ENCODE assay signal across 8 cellular contexts in the genomic region with DNA sequence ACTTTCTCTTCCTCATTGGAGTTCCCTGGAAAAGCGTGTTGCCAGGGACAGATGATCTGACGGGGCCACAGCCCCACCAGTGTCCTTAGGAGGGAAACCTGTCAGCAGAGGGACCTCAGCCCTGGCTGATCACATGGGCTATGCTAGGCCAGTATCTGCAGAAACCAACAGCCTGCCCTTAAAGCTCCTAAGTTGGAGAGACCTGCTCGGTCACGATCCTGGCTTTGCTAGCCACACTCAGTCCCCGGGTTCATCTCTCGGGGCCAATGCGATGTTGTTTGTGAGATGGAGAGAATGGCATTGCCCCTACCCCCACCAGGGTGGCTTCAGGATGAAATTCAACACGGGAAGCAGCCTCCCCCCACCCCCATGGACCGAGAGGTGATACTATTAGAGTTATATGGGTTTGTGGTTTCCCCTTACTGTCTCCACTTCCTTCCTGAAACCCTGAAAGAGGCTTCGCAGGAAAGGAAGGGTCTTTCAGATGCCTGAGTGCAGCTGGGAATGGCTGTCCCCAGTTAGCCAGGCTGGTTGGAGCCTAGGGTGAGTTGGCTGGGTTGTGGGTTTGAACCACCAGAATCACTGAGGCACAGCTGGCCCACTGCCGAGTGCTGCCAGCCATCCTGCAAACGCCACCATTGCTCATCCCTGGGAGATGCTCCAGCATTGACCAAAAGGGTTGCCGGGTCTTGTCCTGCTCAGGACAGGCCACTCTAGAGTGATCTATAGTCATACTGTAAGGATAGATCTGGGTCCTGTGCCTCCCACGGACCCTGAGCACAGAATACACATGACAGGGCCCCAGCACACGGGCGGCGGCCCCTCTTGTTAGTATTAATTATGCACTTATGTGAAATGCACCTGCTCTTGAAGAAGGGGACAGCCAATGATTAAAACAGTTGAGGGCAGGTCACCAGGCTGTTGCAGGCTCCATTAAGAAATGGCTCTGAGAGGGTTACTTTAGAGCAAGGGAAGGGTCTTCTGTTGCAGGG. TPM values are rescaled to one million over a fixed set of nuclear protein-coding genes. Genes with fewer than 3 reads are reported as not detected.
DNase-seq lines count a peak whose midpoint lies in the region; ATAC-seq and TF ChIP-seq lines count a peak whose summit lies in the region.

No MANE protein-coding gene starts in this region.

- H2BK5ac ChIP-seq in trophoblast cell (ENCODE audit: low read depth, low read length, poor library complexity), result no peak overlapping the region

- no peak overlapping the region for H3K18ac ChIP-seq in trophoblast cell (ENCODE audit: low read length)

- no peaks in the 10 kb centered on the region for H3K79me2 ChIP-seq in trophoblast cell (ENCODE audit: control insufficient read depth, insufficient read depth, low read length, poor library complexity)

- H3K27ac Mint-ChIP-seq in activated CD8-positive, alpha-beta T cell treated with anti-CD3 and anti-CD28 coated beads for 36 hours, result no peak overlapping the region

- H3K27me3 ChIP-seq in trophoblast cell (ENCODE audit: insufficient read depth, low read length), result no peaks in the 10 kb centered on the region

- TF ChIP-seq CTCF in activated CD8-positive, alpha-beta T cell treated with anti-CD3 and anti-CD28 coated beads for 36 hours (IDR thresholded peaks at IDR 0.05), result no peak

- intact Hi-C loops in activated CD8-positive, alpha-beta T cell treated with anti-CD3 and anti-CD28 coated beads for 36 hours (cut with micrococcal nuclease), result no loop called here
- intact Hi-C loops in left cardiac atrium (cut with DNase I), result no loop called here

- POLR2A ChIA-PET in activated CD8-positive, alpha-beta T cell treated with anti-CD3 and anti-CD28 coated beads for 36 hours (lab: Charles Lee), result interaction anchor here (1.0 to 4.2 kb wide), 3 partner anchors 30 to 110 kb away, joined by 3 to 19 read pairs (median 8); partner anchors contain the start of gene SOCS1

- no peaks in the 10 kb centered on the region for H3K9me3 ChIP-seq in trophoblast cell (ENCODE audit: insufficient read depth, low read depth, low read length)

- no peak overlapping the region for H3K4me3 ChIP-seq in trophoblast cell (ENCODE audit: low read depth, low read length)

- H3K4me1 ChIP-seq in trophoblast cell (ENCODE audit: control insufficient read depth in 1 of 2, insufficient read depth in 2 of 2, low read length in 2 of 2), result peaks cover 19% of the 10 kb centered on the region in 2 experiments

- H4K12ac ChIP-seq in trophoblast cell (ENCODE audit: low read depth, low read length), result no peak overlapping the region

- ATAC-seq in HG03432 (IDR thresholded peaks at IDR 0.05; ENCODE audit: unreplicated experiment) (peak; percentile 50), left cardiac atrium (no peak), GM21723 (IDR thresholded peaks at IDR 0.05; ENCODE audit: unreplicated experiment) (no peak)
- ATAC-seq in activated CD8-positive, alpha-beta T cell treated with anti-CD3 and anti-CD28 coated beads for 36 hours, result peak; percentile 24

- no peak overlapping the region for H3K23ac ChIP-seq in trophoblast cell (ENCODE audit: low read length)

- H3K27ac ChIP-seq in trophoblast cell (ENCODE audit: low read depth, low read length), result no peak overlapping the region

- no peak overlapping the region for H3K4me2 ChIP-seq in trophoblast cell (ENCODE audit: low read length)

- peak overlapping the region; percentile 34 for H2BK120ac ChIP-seq in trophoblast cell (ENCODE audit: insufficient read depth, low read length, poor library complexity)

- no peak overlapping the region for H4K8ac ChIP-seq in trophoblast cell (ENCODE audit: low read depth, low read length)

- peaks cover 20% of the 10 kb centered on the region for H3K79me1 ChIP-seq in trophoblast cell (ENCODE audit: low read length)

- no peaks in the 10 kb centered on the region for H3K36me3 ChIP-seq in trophoblast cell (ENCODE audit: control insufficient read depth in 1 of 2, insufficient read depth in 2 of 2, low read length in 2 of 2)

- peak overlapping the region; percentile 20 for H3K14ac ChIP-seq in trophoblast cell (ENCODE audit: low read length)

- H3K36me3 Mint-ChIP-seq in activated CD8-positive, alpha-beta T cell treated with anti-CD3 and anti-CD28 coated beads for 36 hours (ENCODE audit: low read depth), result no peaks in the 10 kb centered on the region

- WGBS in trophoblast cell (ENCODE audit: extremely low coverage, insufficient coverage, insufficient read length), result no CpG with 5 or more reads among the region's 17 CpGs

- peaks cover 45% of the 10 kb centered on the region for H3K4me1 Mint-ChIP-seq in activated CD8-positive, alpha-beta T cell treated with anti-CD3 and anti-CD28 coated beads for 36 hours (ENCODE audit: low read depth)

- DNase-seq in GM19238 (ENCODE audit: insufficient read length, low spot score) (peak; percentile 59), trophoblast cell (no peak), left cardiac atrium (no peak), globus pallidus (ENCODE audit: low spot score) (no peak), NCI-H1048 (lab: John Stamatoyannopoulos, UW) (no peak)
- peak; percentile 59 for DNase-seq in activated CD8-positive, alpha-beta T cell treated with anti-CD3 and anti-CD28 coated beads for 36 hours

- H3K27me3 Mint-ChIP-seq in activated CD8-positive, alpha-beta T cell treated with anti-CD3 and anti-CD28 coated beads for 36 hours, result peaks cover 15% of the 10 kb centered on the region

- no peak overlapping the region for H2AFZ ChIP-seq in trophoblast cell (ENCODE audit: insufficient read depth, low read length, poor library complexity)

- peak overlapping the region; percentile 19 for H2BK12ac ChIP-seq in trophoblast cell (ENCODE audit: low read length)

- H3K9ac ChIP-seq in trophoblast cell (ENCODE audit: low read length), result no peak overlapping the region

- peak overlapping the region; percentile 34 for H3K4me3 Mint-ChIP-seq in activated CD8-positive, alpha-beta T cell treated with anti-CD3 and anti-CD28 coated beads for 36 hours

- CTCF ChIA-PET in activated CD8-positive, alpha-beta T cell treated with anti-CD3 and anti-CD28 coated beads for 36 hours (lab: Charles Lee), result no interaction called here

- peak overlapping the region; percentile 75 for H4K91ac ChIP-seq in trophoblast cell (ENCODE audit: low read depth, low read length)

- H2AK5ac ChIP-seq in trophoblast cell (ENCODE audit: low read length), result peak overlapping the region; percentile 64

- no peak overlapping the region for H3K4ac ChIP-seq in trophoblast cell (ENCODE audit: low read depth, low read length)

- H3K9me3 Mint-ChIP-seq in activated CD8-positive, alpha-beta T cell treated with anti-CD3 and anti-CD28 coated beads for 36 hours, result no peaks in the 10 kb centered on the region

RNA-seq across cellular contexts. Expression of gene RMI2, which starts 16.8 kb away (rescaled TPM):
- 10 to 100 TPM; 53.1 to 57.7 TPM for total RNA-seq in activated CD8-positive, alpha-beta T cell treated with anti-CD3 and anti-CD28 coated beads for 36 hours
- polyA plus RNA-seq in trophoblast cell (2013), result 22.5 and 22.8 TPM in 2 replicates
- total RNA-seq in left cardiac atrium, result 1 to 10 TPM in 1 of 2 donors, under 1 TPM in 1; 0.60 to 2.4 TPM

Comparison
In these comparisons a context has a peak if more than half of its experiments do, and no peak if none do; other contexts are left out.
1. DNase-seq: peak in GM19238 (single experiment) and activated CD8-positive, alpha-beta T cell treated with anti-CD3 and anti-CD28 coated beads for 36 hours (single experiment); none in trophoblast cell (0 of 2), left cardiac atrium (single experiment), globus pallidus (single experiment) and NCI-H1048 (single experiment).
2. ATAC-seq: peak in HG03432 (single experiment) and activated CD8-positive, alpha-beta T cell treated with anti-CD3 and anti-CD28 coated beads for 36 hours (single experiment); none in left cardiac atrium (0 of 2) and GM21723 (single experiment).
3. RNA of gene RMI2, which starts 16.8 kb away (total RNA-seq): 53.1 to 57.7 TPM in activated CD8-positive, alpha-beta T cell treated with anti-CD3 and anti-CD28 coated beads for 36 hours; 0.60 to 2.4 TPM in left cardiac atrium; every median in the first group is over 10 times any median in the second.